Comparison of ENCODE assay signal across 29 cellular contexts in the genomic region with DNA sequence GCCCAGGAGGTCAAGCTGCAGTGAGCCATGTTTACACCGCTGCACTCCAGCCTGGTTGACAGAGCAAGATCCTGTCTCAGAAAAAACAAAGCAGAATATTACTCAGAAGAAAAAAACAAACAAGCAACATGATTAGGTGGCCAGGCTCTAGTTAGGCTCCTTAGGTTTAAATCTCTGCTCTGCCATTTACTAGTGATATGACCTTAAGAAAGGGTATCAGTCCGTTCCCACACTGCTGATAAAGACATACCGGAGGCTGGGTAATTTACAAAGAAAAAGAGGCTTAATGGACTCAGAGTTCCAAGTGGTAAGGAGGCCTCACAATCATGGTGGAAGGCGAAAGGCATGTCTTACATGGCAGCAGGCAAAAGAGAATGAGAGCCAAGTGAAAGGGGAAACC. TPM values are rescaled to one million over a fixed set of nuclear protein-coding genes. Genes with fewer than 3 reads are reported as not detected.
"Had no signal": no experiment of that assay in that cellular context is flagged by ENCODE, and none has a peak within 500 bp of the region (broad histone marks: within the 10 kb centered on the region; RNA-seq: fewer than 3 reads in every experiment).

No MANE protein-coding gene starts in this region.

- H2AFZ ChIP-seq: parathyroid adenoma had no signal

- H3K27ac ChIP-seq: heart left ventricle, parathyroid adenoma, psoas muscle, sigmoid colon, skin epidermis, thoracic aorta, transverse colon had no signal

- H3K9ac ChIP-seq: parathyroid adenoma had no signal

- H3K36me3 ChIP-seq: thoracic aorta had no signal

- ATAC-seq: esophagus mucosa, heart left ventricle, psoas muscle had no signal

- H3K27me3 ChIP-seq: dorsolateral prefrontal cortex, heart left ventricle, sigmoid colon, stomach, transverse colon had no signal

- H3K9me3 ChIP-seq: heart left ventricle, psoas muscle, sigmoid colon, stomach, thoracic aorta, transverse colon had no signal

- FAIRE-seq: frontal cortex, islet of Langerhans had no signal

- H3K4me3 ChIP-seq: dorsolateral prefrontal cortex, heart left ventricle, psoas muscle, sigmoid colon, skin epidermis, stomach, thoracic aorta, transverse colon had no signal

- DNase-seq: cortex of kidney; dorsolateral prefrontal cortex; effector CD8-positive, alpha-beta T cell; heart left ventricle; hippocampal formation; kidney glomerular epithelial cell; mesendoderm; naive B cell; occipital lobe; psoas muscle; retina; sigmoid colon; stimulated activated CD4-positive, alpha-beta T cell treated with anti-CD3 and anti-CD28 coated beads, Interleukin-2, amount 100 ng/mL, for 24 hours; stimulated activated CD4-positive, alpha-beta T cell treated with anti-CD3 and anti-CD28 coated beads, Interleukin-4, amount 100 ng/mL, for 4 hours; stimulated activated naive CD4-positive, alpha-beta T cell; stomach; substantia nigra; transverse colon had no signal

RNA-seq across cellular contexts. Expression of gene ZC2HC1B, which starts 23.7 kb away (rescaled TPM):
- total RNA-seq: esophagus mucosa, fibroblast of lung, frontal cortex, glomerular endothelial cell, liver, lung microvascular endothelial cell, sigmoid colon, thoracic aorta, transverse colon, urinary bladder had no signal
- polyA plus RNA-seq: fibroblast of lung, heart left ventricle, liver, psoas muscle, sigmoid colon, stomach, urinary bladder had no signal
